Comparison of ENCODE assay signal across 26 cellular contexts in genomic region chr19:50553134-50553703, GRCh38. TPM values are rescaled to one million over a fixed set of nuclear protein-coding genes. Genes with fewer than 3 reads are reported as not detected.
DNase-seq lines count a peak whose midpoint lies in the region; FAIRE-seq and TF ChIP-seq lines count a peak whose summit lies in the region.
"Had no signal": no experiment of that assay in that cellular context is flagged by ENCODE, and none has a peak within 500 bp of the region (broad histone marks: within the 10 kb centered on the region; RNA-seq: fewer than 3 reads in every experiment).

No MANE protein-coding gene starts in this region.

- H2AFZ ChIP-seq in neural progenitor cell (replicated peaks) = no peak overlapping the region

- H3K27me3 ChIP-seq in endodermal cell (ENCODE audit: control insufficient read depth, insufficient read depth, low read length, poor library complexity, severe bottlenecking) (no peaks in the 10 kb centered on the region), neural progenitor cell (peaks cover 81% of the 10 kb centered on the region), esophagus squamous epithelium (peaks cover 0 to 100% (median 0%) of the 10 kb centered on the region in 4 donors)

- H3K9me3 ChIP-seq in endodermal cell (ENCODE audit: control insufficient read depth, low read length) = no peaks in the 10 kb centered on the region
- H3K9me3 ChIP-seq in neural progenitor cell (ENCODE audit: low read depth) = no peaks in the 10 kb centered on the region
- H3K9me3 ChIP-seq in esophagus squamous epithelium = no peaks in the 10 kb centered on the region
- H3K9me3 ChIP-seq: BE2C, SK-N-SH had no signal

- 73 to 80% methylated on average over 18 to 19 of the region's 19 CpGs for WGBS in endodermal cell (ENCODE audit: insufficient coverage in 1 of 2, insufficient read length in 1 of 2), 2 experiments
- WGBS in esophagus squamous epithelium, 2 donors = 70 to 71% methylated on average over 18 to 19 of the region's 19 CpGs

- H3K9ac ChIP-seq in endodermal cell (ENCODE audit: extremely low read depth, low read length, poor library complexity, severe bottlenecking) (no peak overlapping the region), neural progenitor cell (no peak overlapping the region)
- H3K9ac ChIP-seq: SK-N-SH had no signal

- TF ChIP-seq CTCF in endodermal cell (conservative IDR thresholded peaks at IDR 0.05) (no peak), neural progenitor cell (IDR thresholded peaks at IDR 0.05) (no peak), esophagus squamous epithelium (IDR thresholded peaks at IDR 0.05) (no peak)

- H3K4me1 Mint-ChIP-seq in endodermal cell (peaks cover 6% of the 10 kb centered on the region), neural progenitor cell (peaks cover 53% of the 10 kb centered on the region)

- peak; percentile 36 for DNase-seq in endodermal cell
- no peak for DNase-seq in neural progenitor cell (ENCODE audit: low spot score)
- DNase-seq in urothelium cell line (ENCODE audit: low spot score) = no peak
- no peak for DNase-seq in esophagus squamous epithelium (lab: John Stamatoyannopoulos, UW)
- no peak for DNase-seq in activated T-cell treated with anti-CD3 and anti-CD28 coated beads, Interleukin-2, amount 50 U/mL, for 48 hours
- no peak for DNase-seq in KG1 (lab: John Stamatoyannopoulos, UW)
- DNase-seq: ACHN; BE2C; CD8-positive, alpha-beta memory T cell; DMS 273 treated with DMSO at 0.1 percent for 48 hours; DMS79; GF-D8; KBM-7; MM.1S; NCI-H2029; NCI-H446; NCI-H526; SK-N-SH; SW 1271 had no signal

- no peaks in the 10 kb centered on the region for H3K4me1 ChIP-seq in endodermal cell (ENCODE audit: control insufficient read depth, insufficient read depth, low read length)
- peaks cover 7% of the 10 kb centered on the region for H3K4me1 ChIP-seq in neural progenitor cell
- H3K4me1 ChIP-seq in esophagus squamous epithelium = peaks cover 12 to 26% (median 12%) of the 10 kb centered on the region in 3 donors
- H3K4me1 ChIP-seq: BE2C had no signal

- no peak for TF ChIP-seq POLR2A in esophagus squamous epithelium (IDR thresholded peaks at IDR 0.05)

- H3F3A ChIP-seq in neural progenitor cell (ENCODE audit: low read depth) = peaks cover 14% of the 10 kb centered on the region

- peaks cover 79% of the 10 kb centered on the region for H3K27me3 Mint-ChIP-seq in endodermal cell (ENCODE audit: insufficient read depth)
- peaks cover 7% of the 10 kb centered on the region for H3K27me3 Mint-ChIP-seq in neural progenitor cell (ENCODE audit: insufficient read depth, low read depth)

- H4K20me1 ChIP-seq in neural progenitor cell (ENCODE audit: low read depth) = peaks cover 63% of the 10 kb centered on the region

- no peak overlapping the region for H3K4me3 Mint-ChIP-seq in endodermal cell
- H3K4me3 Mint-ChIP-seq in neural progenitor cell = peak overlapping the region; percentile 64
- H3K4me3 Mint-ChIP-seq: CD8-positive, alpha-beta memory T cell had no signal

- H3K79me2 ChIP-seq in neural progenitor cell (ENCODE audit: low read depth) = peaks cover 4% of the 10 kb centered on the region

- no peak overlapping the region for H3K4me3 ChIP-seq in endodermal cell (ENCODE audit: low read length)
- no peak overlapping the region for H3K4me3 ChIP-seq in neural progenitor cell
- H3K4me3 ChIP-seq in esophagus squamous epithelium = no peak overlapping the region

- H3K27ac Mint-ChIP-seq in endodermal cell (no peak overlapping the region), neural progenitor cell (peak overlapping the region; percentile 88)
- H3K27ac Mint-ChIP-seq: CD8-positive, alpha-beta memory T cell had no signal

- H3K27ac ChIP-seq in angular gyrus (ENCODE audit: low read depth, low read length) = peak overlapping the region; percentile 27
- no peak overlapping the region for H3K27ac ChIP-seq in endodermal cell (ENCODE audit: low read depth, low read length)
- no peak overlapping the region for H3K27ac ChIP-seq in neural progenitor cell
- no peak overlapping the region for H3K27ac ChIP-seq in esophagus squamous epithelium

- H3K36me3 Mint-ChIP-seq in endodermal cell (ENCODE audit: low read depth) (no peaks in the 10 kb centered on the region), neural progenitor cell (no peaks in the 10 kb centered on the region)
- H3K36me3 Mint-ChIP-seq: CD14-positive monocyte; CD8-positive, alpha-beta memory T cell had no signal

- no peaks in the 10 kb centered on the region for H3K36me3 ChIP-seq in endodermal cell (ENCODE audit: control insufficient read depth, insufficient read depth, low read length)
- H3K36me3 ChIP-seq in neural progenitor cell = no peaks in the 10 kb centered on the region
- no peaks in the 10 kb centered on the region for H3K36me3 ChIP-seq in esophagus squamous epithelium
- H3K36me3 ChIP-seq: BE2C had no signal

- no peak overlapping the region for H3K4me2 ChIP-seq in neural progenitor cell
- H3K4me2 ChIP-seq: SK-N-SH had no signal

- H3K9me3 Mint-ChIP-seq in endodermal cell (no peaks in the 10 kb centered on the region), neural progenitor cell (no peaks in the 10 kb centered on the region)

- intact Hi-C loops in esophagus squamous epithelium (cut with DNase I) = no loop called here

- peak; percentile 58 for FAIRE-seq in urothelium cell line (lab: Jason Lieb, UNC)
- FAIRE-seq: GM12892, GM19239, H54, HTR-8/SVneo, RCC 7860 had no signal

RNA-seq across cellular contexts. Expression of gene LRRC4B, which starts 15.0 kb away (rescaled TPM):
- total RNA-seq in endodermal cell = 1 to 10 TPM; 2.3 to 7.0 TPM
- polyA plus RNA-seq in endodermal cell (2013, experiment 1 of 2) = 48.9 TPM
- polyA plus RNA-seq in endodermal cell (2013, experiment 2 of 2) = 53.8 TPM
- 12.0 and 54.6 TPM in 2 replicates for total RNA-seq in neural progenitor cell (ENCODE audit: low replicate concordance)
- total RNA-seq in esophagus squamous epithelium = 1 to 10 TPM in 1 of 4 donors, under 1 TPM in 3; 0.18 to 1.5 (median 0.44) TPM
- total RNA-seq: CD8-positive, alpha-beta memory T cell had no signal
- polyA plus RNA-seq: CD14-positive monocyte; CD8-positive, alpha-beta memory T cell had no signal

RNA-seq across cellular contexts. Expression of gene ASPDH, which starts 39.5 kb away (rescaled TPM):
- total RNA-seq in endodermal cell (not detected), neural progenitor cell (ENCODE audit: low replicate concordance) (not detected in 2 replicates), esophagus squamous epithelium (not detected)
- not detected for polyA plus RNA-seq in endodermal cell (2013, experiment 1 of 2)
- polyA plus RNA-seq in endodermal cell (2013, experiment 2 of 2) = not detected
- total RNA-seq: CD8-positive, alpha-beta memory T cell had no signal
- polyA plus RNA-seq: CD14-positive monocyte; CD8-positive, alpha-beta memory T cell had no signal

RNA-seq across cellular contexts. Expression of gene JOSD2, which starts 42.2 kb away (rescaled TPM):
- total RNA-seq in endodermal cell (10 to 100 TPM; 12.1 to 13.7 TPM), neural progenitor cell (ENCODE audit: low replicate concordance) (1.7 and 2.4 TPM in 2 replicates), esophagus squamous epithelium (10 to 100 TPM; 26.3 to 45.1 (median 34.9) TPM)
- 5.6 TPM for polyA plus RNA-seq in endodermal cell (2013, experiment 1 of 2)
- 4.8 TPM for polyA plus RNA-seq in endodermal cell (2013, experiment 2 of 2)
